In the genomic region with DNA sequence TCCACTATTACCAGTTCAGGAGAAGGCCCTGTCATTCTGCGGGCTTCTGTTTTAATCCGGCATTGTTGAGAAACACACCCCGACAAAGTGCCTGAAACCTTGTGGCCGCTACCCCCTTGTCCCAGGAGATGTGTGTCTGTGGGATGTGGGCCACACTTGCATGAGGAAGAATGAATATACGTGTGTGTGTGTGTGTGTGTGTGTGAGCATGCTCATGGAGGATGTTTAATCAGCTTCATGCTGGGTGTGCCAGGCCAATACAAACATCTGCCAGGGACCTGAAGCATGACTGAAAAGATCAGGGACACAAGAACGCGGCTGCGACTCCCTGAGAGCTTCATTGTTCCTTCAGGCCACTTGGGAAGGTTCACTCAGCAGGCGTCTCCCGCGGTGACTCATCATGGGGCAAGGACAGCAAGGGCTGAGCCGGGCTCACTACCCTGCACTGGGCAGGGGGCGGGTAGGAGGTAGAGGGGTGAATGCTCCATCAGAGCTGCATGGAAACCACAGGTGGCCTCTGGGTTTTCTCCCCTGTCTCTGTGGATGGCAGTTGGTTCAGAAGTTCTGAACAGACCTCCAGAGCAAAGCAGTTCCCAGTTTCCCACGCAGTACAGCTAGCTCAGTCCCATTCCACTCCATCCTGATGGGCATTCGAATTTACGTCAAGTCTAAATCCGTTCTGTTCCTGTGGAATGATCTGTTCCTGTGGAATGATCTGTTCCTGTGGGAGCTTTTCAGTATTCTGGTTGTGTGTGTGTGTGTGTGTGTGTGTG, we compare ENCODE assay signal across 8 cellular contexts. TPM values are rescaled to one million over a fixed set of nuclear protein-coding genes. Genes with fewer than 3 reads are reported as not detected.
DNase-seq lines count a peak whose midpoint lies in the region; ATAC-seq and TF ChIP-seq lines count a peak whose summit lies in the region.

No MANE protein-coding gene starts in this region.

- TF ChIP-seq CTCF in AG04449 (IDR thresholded peaks at IDR 0.05; ENCODE audit: insufficient read depth, low read length, missing control alignments), result no peak
- TF ChIP-seq CTCF in colonic mucosa (IDR thresholded peaks at IDR 0.05), result no peak
- peak in 1 of 6 experiments; percentile 23 for TF ChIP-seq CTCF in thyroid gland (IDR thresholded peaks at IDR 0.05)

- POLR2A ChIA-PET in AG04449 (lab: Yijun Ruan, JAX), result interaction anchor here (0.5 to 12.4 kb wide), 11 partner anchors 12 to 287 kb away, joined by 3 to 703 read pairs (median 10); a partner anchor contains a TSS

- H3K4me3 ChIP-seq in AG04449 (ENCODE audit: low read depth, low read length), result peak overlapping the region; percentile 9; the same call in 1 of the 2 replicates
- peak overlapping the region; percentile 43 for H3K4me3 ChIP-seq in GM23248
- no peak overlapping the region for H3K4me3 ChIP-seq in colonic mucosa
- H3K4me3 ChIP-seq in thyroid gland (replicated peaks in 1 of 3), result peak overlapping the region in 1 of 3 donors; percentile 11

- WGBS in GM23248 (ENCODE audit: low coverage in 1 of 2, low lambda C conversion rate in 2 of 2, missing lambda C conversion rate in 2 of 2), 2 experiments, result 3% methylated on average over 17 of the region's 17 CpGs
- WGBS in thyroid gland, 2 donors, result 17 to 28% methylated on average over 16 of the region's 17 CpGs

- H3K4me2 ChIP-seq in GM23248 (ENCODE audit: unreplicated experiment), result peak overlapping the region; percentile 82

- H3K4me1 ChIP-seq in GM23248 (ENCODE audit: insufficient read depth) (peaks cover 93% of the 10 kb centered on the region), colonic mucosa (peaks cover 63% of the 10 kb centered on the region), thyroid gland (peaks cover 93 to 95% of the 10 kb centered on the region in 2 donors)

- intact Hi-C loops in colonic mucosa (cut with DNase I), result no loop called here
- intact Hi-C loops in thyroid gland (cut with DNase I), result no loop called here

- CTCF ChIA-PET in AG04449 (lab: Yijun Ruan, JAX), result interaction anchor here (1.0 to 10.0 kb wide), 6 partner anchors 10 to 75 kb away, joined by 3 to 96 read pairs (median 10); no protein-coding TSS in a partner anchor

- ATAC-seq in HG02571 (IDR thresholded peaks at IDR 0.05; ENCODE audit: unreplicated experiment), result no peak

- in situ Hi-C loops in GM23248 (cut with MboI), result no loop called here

- peaks cover 58% of the 10 kb centered on the region for H3K79me2 ChIP-seq in GM23248 (ENCODE audit: insufficient read depth)

- H3K9me2 ChIP-seq in GM23248 (ENCODE audit: insufficient read depth), result no peaks in the 10 kb centered on the region

- no peaks in the 10 kb centered on the region for H4K20me1 ChIP-seq in GM23248 (ENCODE audit: insufficient read depth)

- DNase-seq in AG04449 (ENCODE audit: low read depth, low spot score), result peak; percentile 99
- DNase-seq in GM23248, result peak; percentile 96
- DNase-seq in NCI-H748 (lab: John Stamatoyannopoulos, UW; ENCODE audit: unreplicated experiment), result peak; percentile 94
- peak; percentile 91 for DNase-seq in colonic mucosa
- peak; percentile 86 to 92 for DNase-seq in lung microvascular endothelial cell (ENCODE audit: low read depth in 2 of 2)
- DNase-seq in thyroid gland, result peak; percentile 98
- no peak for DNase-seq in RKO (ENCODE audit: low spot score)

- peak overlapping the region; percentile 91 for H3K9ac ChIP-seq in GM23248
- peak overlapping the region; percentile 45 to 99 for H3K9ac ChIP-seq in colonic mucosa (ENCODE audit: low read depth in 2 of 2, low read length in 2 of 2)

- H3K9me3 ChIP-seq in GM23248 (ENCODE audit: low read depth) (no peaks in the 10 kb centered on the region), colonic mucosa (no peaks in the 10 kb centered on the region), thyroid gland (no peaks in the 10 kb centered on the region)

- H2AFZ ChIP-seq in GM23248, result no peak overlapping the region

- no peaks in the 10 kb centered on the region for H3K27me3 ChIP-seq in GM23248 (replicated peaks; ENCODE audit: insufficient read depth)
- no peaks in the 10 kb centered on the region for H3K27me3 ChIP-seq in colonic mucosa
- H3K27me3 ChIP-seq in thyroid gland, result no peaks in the 10 kb centered on the region

- peaks cover 87% of the 10 kb centered on the region for H3F3A ChIP-seq in GM23248 (ENCODE audit: insufficient read depth)

- H3K36me3 ChIP-seq in GM23248 (ENCODE audit: low read depth) (no peaks in the 10 kb centered on the region), colonic mucosa (no peaks in the 10 kb centered on the region), thyroid gland (no peaks in the 10 kb centered on the region)

- TF ChIP-seq POLR2A in thyroid gland (IDR thresholded peaks at IDR 0.05), result peak; percentile 44 to 95

- H3K27ac ChIP-seq in GM23248 (peak overlapping the region; percentile 100), colonic mucosa (peak overlapping the region; percentile 99), thyroid gland (peak overlapping the region; percentile 98 to 100 (median 99))

RNA-seq across cellular contexts. Expression of a gene that starts 7.0 kb away (rescaled TPM):
- total RNA-seq in GM23248 (2014; rRNA removed; shearing (Covaris generic)), result 2,638 and 3,272 TPM in 2 replicates
- polyA plus RNA-seq in GM23248 (2016; fragmentation: Nextera tagmentation; extraction: Ambion mirVana), result 7,376 and 13,207 TPM in 2 replicates
- 1,000 to 10,000 TPM; 4,716 to 6,071 TPM for total RNA-seq in colonic mucosa
- total RNA-seq in lung microvascular endothelial cell, result 1,818 and 2,739 TPM in 2 replicates
- total RNA-seq in thyroid gland, result over 10,000 TPM; 20,994 to 36,233 (median 26,043) TPM

RNA-seq across cellular contexts. Expression of a gene that starts 33.1 kb away (rescaled TPM):
- 115 and 133 TPM in 2 replicates for total RNA-seq in GM23248 (2014; rRNA removed; shearing (Covaris generic))
- 90.7 and 98.6 TPM in 2 replicates for polyA plus RNA-seq in GM23248 (2016; fragmentation: Nextera tagmentation; extraction: Ambion mirVana)
- total RNA-seq in colonic mucosa, result 10 to 100 TPM; 59.2 to 84.1 TPM
- 36.6 and 46.6 TPM in 2 replicates for total RNA-seq in lung microvascular endothelial cell
- total RNA-seq in thyroid gland, result 100 to 1,000 TPM in 3 of 4 donors, 10 to 100 TPM in 1; 99.8 to 122 (median 116) TPM
